23 cellular contexts compared by ENCODE assay signal in the genomic region with DNA sequence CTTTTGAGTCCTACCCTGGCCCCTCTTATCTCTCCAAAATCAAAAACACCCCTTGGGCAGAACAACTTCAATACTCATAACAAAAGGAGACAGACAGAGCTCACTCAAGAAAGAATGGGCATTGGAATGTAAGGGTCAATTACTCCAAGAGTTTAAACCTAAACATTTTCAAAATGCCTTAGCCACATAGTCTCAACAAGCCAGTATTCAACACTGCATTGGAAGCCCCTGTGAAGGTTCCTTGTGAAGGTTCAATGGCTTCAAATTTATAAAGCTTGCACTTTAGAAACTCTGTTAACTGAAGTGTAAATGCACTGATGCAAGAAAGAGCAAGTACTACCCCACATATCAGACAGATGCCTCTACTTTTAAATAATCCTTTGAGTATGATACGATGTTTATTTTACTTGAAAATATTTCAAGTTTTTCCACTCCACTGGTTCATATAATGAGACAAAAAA.
DNase-seq lines count a peak whose midpoint lies in the region; ATAC-seq and TF ChIP-seq lines count a peak whose summit lies in the region.
"Had no signal": no experiment of that assay in that cellular context is flagged by ENCODE, and none has a peak within 500 bp of the region (broad histone marks: within the 10 kb centered on the region; RNA-seq: fewer than 3 reads in every experiment).

No MANE protein-coding gene starts in this region.

- no peaks in the 10 kb centered on the region for H3K9me3 ChIP-seq in SJSA1 (replicated peaks)
- no peaks in the 10 kb centered on the region for H3K9me3 ChIP-seq in neural progenitor cell (ENCODE audit: low read depth)
- H3K9me3 ChIP-seq: Caco-2, MG63, pancreas, SK-N-SH, stomach had no signal

- peaks cover 4% of the 10 kb centered on the region for H3K36me3 Mint-ChIP-seq in neural progenitor cell
- no peaks in the 10 kb centered on the region for H3K36me3 Mint-ChIP-seq in activated T-cell treated with anti-CD3 and anti-CD28 coated beads, Interleukin-2, amount 50 U/mL, for 4 hours (ENCODE audit: insufficient read depth)

- H3K4me3 ChIP-seq in SJSA1 = no peak overlapping the region
- H3K4me3 ChIP-seq in fibroblast of villous mesenchyme (ENCODE audit: low read depth, low read length) = no peak overlapping the region
- no peak overlapping the region for H3K4me3 ChIP-seq in neural progenitor cell
- H3K4me3 ChIP-seq: MG63, pancreas, stomach had no signal

- H3K9ac ChIP-seq in neural progenitor cell = no peak overlapping the region
- H3K9ac ChIP-seq: SK-N-SH had no signal

- peaks cover 32% of the 10 kb centered on the region for H3K4me1 ChIP-seq in SJSA1 (replicated peaks)
- H3K4me1 ChIP-seq in neural progenitor cell = peaks cover 15% of the 10 kb centered on the region
- H3K4me1 ChIP-seq: pancreas had no signal

- H4K20me1 ChIP-seq in neural progenitor cell (ENCODE audit: low read depth) = no peaks in the 10 kb centered on the region

- H3K36me3 ChIP-seq in SJSA1 (no peaks in the 10 kb centered on the region), neural progenitor cell (peaks cover 2% of the 10 kb centered on the region)
- H3K36me3 ChIP-seq: MG63, pancreas had no signal

- H3K9me3 Mint-ChIP-seq in neural progenitor cell = no peaks in the 10 kb centered on the region
- H3K9me3 Mint-ChIP-seq in activated T-cell treated with anti-CD3 and anti-CD28 coated beads, Interleukin-2, amount 50 U/mL, for 4 hours = no peaks in the 10 kb centered on the region

- H3F3A ChIP-seq in neural progenitor cell (ENCODE audit: low read depth) = no peaks in the 10 kb centered on the region

- H3K27ac ChIP-seq in SJSA1 (peak overlapping the region; percentile 76), neural progenitor cell (no peak overlapping the region)
- H3K27ac ChIP-seq: pancreas, stomach had no signal

- no peaks in the 10 kb centered on the region for H3K79me2 ChIP-seq in neural progenitor cell (ENCODE audit: low read depth)

- no peak overlapping the region for H2AFZ ChIP-seq in neural progenitor cell (replicated peaks)

- H3K27ac Mint-ChIP-seq in neural progenitor cell = peak overlapping the region; percentile 27

- TF ChIP-seq CTCF in fibroblast of villous mesenchyme (IDR thresholded peaks at IDR 0.05; ENCODE audit: insufficient read depth, low read depth, low read length) = no peak
- no peak for TF ChIP-seq CTCF in neural progenitor cell (IDR thresholded peaks at IDR 0.05)

- H3K4me2 ChIP-seq in neural progenitor cell = no peak overlapping the region
- H3K4me2 ChIP-seq: SK-N-SH had no signal

- ATAC-seq in GM19467 (IDR thresholded peaks at IDR 0.05; ENCODE audit: unreplicated experiment) = no peak
- no peak for ATAC-seq in GM18907 (IDR thresholded peaks at IDR 0.05; ENCODE audit: unreplicated experiment)
- no peak for ATAC-seq in activated T-cell treated with anti-CD3 and anti-CD28 coated beads, Interleukin-2, amount 50 U/mL, for 4 hours
- ATAC-seq: pancreas had no signal

- H3K4me1 Mint-ChIP-seq in neural progenitor cell = peaks cover 15% of the 10 kb centered on the region
- no peaks in the 10 kb centered on the region for H3K4me1 Mint-ChIP-seq in activated T-cell treated with anti-CD3 and anti-CD28 coated beads, Interleukin-2, amount 50 U/mL, for 4 hours (ENCODE audit: low read depth)

- H3K27me3 Mint-ChIP-seq in neural progenitor cell (ENCODE audit: insufficient read depth, low read depth) = no peaks in the 10 kb centered on the region
- H3K27me3 Mint-ChIP-seq in activated T-cell treated with anti-CD3 and anti-CD28 coated beads, Interleukin-2, amount 50 U/mL, for 4 hours (ENCODE audit: low read depth) = no peaks in the 10 kb centered on the region

- H3K4me3 Mint-ChIP-seq in neural progenitor cell = no peak overlapping the region
- no peak overlapping the region for H3K4me3 Mint-ChIP-seq in activated T-cell treated with anti-CD3 and anti-CD28 coated beads, Interleukin-2, amount 50 U/mL, for 4 hours

- no peaks in the 10 kb centered on the region for H3K27me3 ChIP-seq in SJSA1 (replicated peaks)
- no peaks in the 10 kb centered on the region for H3K27me3 ChIP-seq in neural progenitor cell
- H3K27me3 ChIP-seq: MG63, pancreas, stomach had no signal

- peak; percentile 90 for DNase-seq in ELF-1 (ENCODE audit: low read depth, low spot score)
- DNase-seq in SJSA1 (ENCODE audit: low read depth in 1 of 2, low spot score in 2 of 2) = peak in 1 of 2 experiments; percentile 74
- peak; percentile 22 for DNase-seq in fibroblast of villous mesenchyme (ENCODE audit: low read depth)
- peak; percentile 4 for DNase-seq in neural progenitor cell (ENCODE audit: low spot score)
- DNase-seq in activated CD4-positive, alpha-beta T cell treated with anti-CD3 and anti-CD28 coated beads, Interleukin-2, amount 50 U/mL, for 48 hours = no peak
- DNase-seq in activated T-cell treated with anti-CD3 and anti-CD28 coated beads, Interleukin-2, amount 50 U/mL, for 4 hours = no peak
- DNase-seq: activated CD4-positive, CD25-positive, alpha-beta regulatory T cell treated with anti-CD3 and anti-CD28 coated beads, Interleukin-2, amount 50 U/mL, for 72 hours; activated effector memory CD4-positive, alpha-beta T cell treated with anti-CD3 and anti-CD28 coated beads, Interleukin-2, amount 50 U/mL, for 16 hours; AML-193; Caco-2; cerebellar nuclear complex; foreskin fibroblast; hypothalamus; MG63; NCI-H1694; NCI-H345; pancreas; SK-N-SH; stimulated activated CD4-positive, alpha-beta T cell treated with anti-CD3 and anti-CD28 coated beads, Interleukin-1b, Interleukin-23, amount 100 ng/mL, for 48 hours; stomach; T-helper 9 cell had no signal

Comparison
In these comparisons a context has a peak if more than half of its experiments do, and no peak if none do; other contexts are left out.
1. DNase-seq: peak in ELF-1 (single experiment), fibroblast of villous mesenchyme (single experiment) and neural progenitor cell (single experiment); none in activated CD4-positive, alpha-beta T cell treated with anti-CD3 and anti-CD28 coated beads, Interleukin-2, amount 50 U/mL, for 48 hours (0 of 2) and activated T-cell treated with anti-CD3 and anti-CD28 coated beads, Interleukin-2, amount 50 U/mL, for 4 hours (single experiment).